8 cellular contexts compared by ENCODE assay signal in the genomic region with DNA sequence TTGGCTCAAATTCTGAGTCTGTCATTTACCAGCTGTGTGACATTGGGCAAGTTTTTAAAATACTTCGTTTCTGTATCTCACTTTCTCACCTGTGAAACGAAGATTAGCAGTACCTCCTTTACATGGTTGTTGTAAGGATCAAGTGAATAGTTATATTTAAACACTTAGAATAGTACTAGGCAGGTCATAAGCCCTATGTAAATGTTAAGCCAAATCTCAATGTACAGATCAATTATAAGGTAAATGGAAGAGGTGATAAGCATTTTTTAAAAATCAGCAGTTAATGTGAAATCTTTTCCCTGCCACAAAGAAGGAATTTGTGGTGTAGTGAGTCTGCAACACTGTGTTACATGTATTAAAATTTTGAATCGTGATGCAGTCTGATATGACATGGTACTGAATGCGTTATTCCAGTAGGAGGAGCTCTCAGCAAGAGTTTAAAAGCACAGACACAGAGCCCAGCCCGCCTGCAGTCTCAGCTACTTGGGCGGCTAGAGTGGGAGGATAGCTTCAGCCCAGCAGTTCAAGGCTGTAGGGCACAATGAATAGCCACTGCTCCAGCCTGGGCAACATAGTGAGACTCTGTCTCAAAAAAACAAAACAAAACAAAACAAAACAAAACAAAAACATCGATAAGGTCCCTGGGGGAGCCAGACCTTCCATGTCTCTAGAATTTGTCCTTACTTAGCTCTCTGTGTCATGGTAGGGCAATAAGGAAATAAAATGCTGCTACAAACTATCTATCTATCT. TPM values are rescaled to one million over a fixed set of nuclear protein-coding genes. Genes with fewer than 3 reads are reported as not detected.
DNase-seq lines count a peak whose midpoint lies in the region; ATAC-seq and TF ChIP-seq lines count a peak whose summit lies in the region.

No MANE protein-coding gene starts in this region.

- no peaks in the 10 kb centered on the region for H3K9me2 ChIP-seq in DOHH2 (replicated peaks; ENCODE audit: control insufficient read depth, low read length)

- H3K4me3 ChIP-seq in DOHH2 (ENCODE audit: low read length), result no peak overlapping the region
- no peak overlapping the region for H3K4me3 ChIP-seq in fibroblast of mammary gland (ENCODE audit: control insufficient read depth, low read depth, low read length)

- no peaks in the 10 kb centered on the region for H3K4me1 ChIP-seq in DOHH2 (ENCODE audit: control insufficient read depth, low read length)

- H3K36me3 ChIP-seq in DOHH2 (ENCODE audit: control insufficient read depth, low read length), result no peaks in the 10 kb centered on the region

- H3K27me3 ChIP-seq in DOHH2 (ENCODE audit: control insufficient read depth, low read length), result no peaks in the 10 kb centered on the region; the same call in 1 of the 2 replicates

- no peaks in the 10 kb centered on the region for H3K9me3 ChIP-seq in DOHH2 (ENCODE audit: control insufficient read depth, insufficient read depth, low read length)

- peak; percentile 83 for TF ChIP-seq CTCF in DOHH2 (IDR thresholded peaks at IDR 0.05; ENCODE audit: low read depth, low read length, poor library complexity, severe bottlenecking)
- peak; percentile 78 for TF ChIP-seq CTCF in fibroblast of mammary gland (conservative IDR thresholded peaks at IDR 0.05; ENCODE audit: control insufficient read depth, insufficient read depth, low read depth, low read length)

- no peak overlapping the region for H3K27ac ChIP-seq in DOHH2 (ENCODE audit: low read depth, low read length)

- no peaks in the 10 kb centered on the region for H3K79me2 ChIP-seq in DOHH2 (ENCODE audit: control insufficient read depth, low read length)

- 0 out of 2 replicates have a peak, but pooled peaks cover 4% of the 10 kb centered on the region for H3F3A ChIP-seq in DOHH2 (ENCODE audit: control insufficient read depth, insufficient read depth)

- no peaks in the 10 kb centered on the region; the same call in 1 of the 2 replicates for H4K20me1 ChIP-seq in DOHH2 (ENCODE audit: control insufficient read depth, insufficient read depth, low read depth, low read length)

- DNase-seq in HT-29 (ENCODE audit: low spot score) (peak; percentile 87), NOMO-1 (lab: John Stamatoyannopoulos, UW; ENCODE audit: unreplicated experiment in 2 of 2) (peak; percentile 51 to 70), activated T-cell treated with anti-CD3 and anti-CD28 coated beads for 4 hours (peak; percentile 25), fibroblast of mammary gland (ENCODE audit: low read depth) (peak; percentile 82), non-pigmented ciliary epithelial cell (ENCODE audit: low read depth) (peak; percentile 55), GOT3 (lab: John Stamatoyannopoulos, UW) (no peak)

- peak; percentile 86 for ATAC-seq in GM21423 (IDR thresholded peaks at IDR 0.05; ENCODE audit: unreplicated experiment)

- H3K4me2 ChIP-seq in DOHH2 (ENCODE audit: low read length), result no peak overlapping the region

RNA-seq across cellular contexts. Expression of a gene that starts 46.0 kb away (rescaled TPM):
- total RNA-seq in HT-29 (2014; rRNA removed; shearing (Covaris generic)), result 1.5 and 1.8 TPM in 2 replicates

RNA-seq across cellular contexts. Expression of a gene that starts 46.0 kb away (rescaled TPM):
- 1.1 and 3.1 TPM in 2 replicates for total RNA-seq in HT-29 (2014; rRNA removed; shearing (Covaris generic))
